In the genomic region with DNA sequence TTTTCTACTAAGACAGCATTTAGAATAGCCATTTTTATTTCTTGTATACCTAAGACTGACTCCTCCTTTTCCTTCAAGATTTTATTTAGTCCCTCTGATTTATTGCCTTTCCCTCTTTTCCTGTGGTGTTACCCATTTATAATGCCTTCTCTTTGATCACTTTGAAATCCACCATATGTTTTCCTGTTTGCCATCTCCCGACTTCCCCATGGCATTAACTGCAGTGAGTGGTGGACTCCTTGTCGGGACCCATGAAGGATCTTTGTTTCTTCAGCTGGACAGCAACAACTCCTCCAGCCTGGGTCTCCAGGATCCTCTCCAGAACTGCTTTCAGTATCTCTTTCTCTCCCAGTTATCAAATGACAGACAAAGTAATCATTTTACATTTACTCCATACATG, we compare ENCODE assay signal across 1 cellular context.
TF ChIP-seq lines count a peak whose summit lies in the region.

No MANE protein-coding gene starts in this region.

TF ChIP-seq in neural cell, 6 proteins besides CTCF, POLR2A, EP300 and RAD21 (continued from another document):
- TF ChIP-seq MXI1 (conservative IDR thresholded peaks at IDR 0.05; ENCODE audit: poor library complexity, severe bottlenecking) = no peak
